In the genomic region with DNA sequence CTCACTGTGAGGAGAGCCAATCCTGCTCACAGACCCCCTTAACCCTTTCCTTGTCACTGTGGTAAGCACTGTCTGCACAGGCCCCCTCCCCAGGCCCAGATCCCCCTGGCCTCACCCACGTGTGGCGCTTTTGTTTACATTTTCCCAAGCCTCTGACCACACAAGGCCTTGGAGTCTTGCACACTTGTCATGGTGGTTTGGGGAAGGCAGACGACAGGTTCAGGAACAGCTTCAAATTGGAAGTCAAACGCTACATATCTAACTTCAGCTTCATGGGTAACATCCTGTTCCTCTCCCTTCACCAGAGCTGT, we compare ENCODE assay signal across 2 cellular contexts.
TF ChIP-seq lines count a peak whose summit lies in the region.

No MANE protein-coding gene starts in this region.

TF ChIP-seq in HCT116, 20 proteins besides CTCF, POLR2A, EP300 and RAD21:
- TF ChIP-seq, protein P1, sequence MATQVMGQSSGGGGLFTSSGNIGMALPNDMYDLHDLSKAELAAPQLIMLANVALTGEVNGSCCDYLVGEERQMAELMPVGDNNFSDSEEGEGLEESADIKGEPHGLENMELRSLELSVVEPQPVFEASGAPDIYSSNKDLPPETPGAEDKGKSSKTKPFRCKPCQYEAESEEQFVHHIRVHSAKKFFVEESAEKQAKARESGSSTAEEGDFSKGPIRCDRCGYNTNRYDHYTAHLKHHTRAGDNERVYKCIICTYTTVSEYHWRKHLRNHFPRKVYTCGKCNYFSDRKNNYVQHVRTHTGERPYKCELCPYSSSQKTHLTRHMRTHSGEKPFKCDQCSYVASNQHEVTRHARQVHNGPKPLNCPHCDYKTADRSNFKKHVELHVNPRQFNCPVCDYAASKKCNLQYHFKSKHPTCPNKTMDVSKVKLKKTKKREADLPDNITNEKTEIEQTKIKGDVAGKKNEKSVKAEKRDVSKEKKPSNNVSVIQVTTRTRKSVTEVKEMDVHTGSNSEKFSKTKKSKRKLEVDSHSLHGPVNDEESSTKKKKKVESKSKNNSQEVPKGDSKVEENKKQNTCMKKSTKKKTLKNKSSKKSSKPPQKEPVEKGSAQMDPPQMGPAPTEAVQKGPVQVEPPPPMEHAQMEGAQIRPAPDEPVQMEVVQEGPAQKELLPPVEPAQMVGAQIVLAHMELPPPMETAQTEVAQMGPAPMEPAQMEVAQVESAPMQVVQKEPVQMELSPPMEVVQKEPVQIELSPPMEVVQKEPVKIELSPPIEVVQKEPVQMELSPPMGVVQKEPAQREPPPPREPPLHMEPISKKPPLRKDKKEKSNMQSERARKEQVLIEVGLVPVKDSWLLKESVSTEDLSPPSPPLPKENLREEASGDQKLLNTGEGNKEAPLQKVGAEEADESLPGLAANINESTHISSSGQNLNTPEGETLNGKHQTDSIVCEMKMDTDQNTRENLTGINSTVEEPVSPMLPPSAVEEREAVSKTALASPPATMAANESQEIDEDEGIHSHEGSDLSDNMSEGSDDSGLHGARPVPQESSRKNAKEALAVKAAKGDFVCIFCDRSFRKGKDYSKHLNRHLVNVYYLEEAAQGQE (IDR thresholded peaks at IDR 0.05; ENCODE audit: low read depth), result no peak
- TF ChIP-seq, protein P2, sequence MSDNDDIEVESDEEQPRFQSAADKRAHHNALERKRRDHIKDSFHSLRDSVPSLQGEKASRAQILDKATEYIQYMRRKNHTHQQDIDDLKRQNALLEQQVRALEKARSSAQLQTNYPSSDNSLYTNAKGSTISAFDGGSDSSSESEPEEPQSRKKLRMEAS (IDR thresholded peaks at IDR 0.05), result no peak
- TF ChIP-seq POLR2AphosphoS5 (IDR thresholded peaks at IDR 0.05; ENCODE audit: low read depth, low read length), result no peak
- no peak; the same call in 1 of the 2 replicates for TF ChIP-seq JUND (IDR thresholded peaks at IDR 0.05)
- no peak for TF ChIP-seq FOSL1 (IDR thresholded peaks at IDR 0.05; ENCODE audit: low read depth)
- TF ChIP-seq, protein P3, sequence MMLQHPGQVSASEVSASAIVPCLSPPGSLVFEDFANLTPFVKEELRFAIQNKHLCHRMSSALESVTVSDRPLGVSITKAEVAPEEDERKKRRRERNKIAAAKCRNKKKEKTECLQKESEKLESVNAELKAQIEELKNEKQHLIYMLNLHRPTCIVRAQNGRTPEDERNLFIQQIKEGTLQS (IDR thresholded peaks at IDR 0.05), result no peak
- TF ChIP-seq YY1 (IDR thresholded peaks at IDR 0.05; ENCODE audit: extremely low read depth, insufficient replicate concordance, low read depth, low read length), result no peak
- no peak for TF ChIP-seq ELF1 (IDR thresholded peaks at IDR 0.05; ENCODE audit: borderline replicate concordance, low read depth)
- no peak for TF ChIP-seq ZNF274 (IDR thresholded peaks at IDR 0.05; ENCODE audit: low read depth, low read length)

TF ChIP-seq in H1, 55 proteins besides CTCF, POLR2A, EP300 and RAD21:
- TF ChIP-seq SUZ12 (IDR thresholded peaks at IDR 0.05; ENCODE audit: low read length) (no peak), TEAD4 (IDR thresholded peaks at IDR 0.05; ENCODE audit: low read depth, low read length) (no peak), MAFK (IDR thresholded peaks at IDR 0.05; ENCODE audit: low read depth, low read length) (no peak)
